ENCODE assay signal across 8 cellular contexts in genomic region chr9:110578896-110579752, GRCh38. TPM values are rescaled to one million over a fixed set of nuclear protein-coding genes. Genes with fewer than 3 reads are reported as not detected.
DNase-seq lines count a peak whose midpoint lies in the region; ATAC-seq, FAIRE-seq and TF ChIP-seq lines count a peak whose summit lies in the region.

Gene SVEP1, minus strand, starts transcription at chr9:110579741. Its CDS starts 198 bp downstream, at chr9:110579543.

- ATAC-seq in HG02642 (IDR thresholded peaks at IDR 0.05; ENCODE audit: poor library complexity, unreplicated experiment) (no peak), HG02763 (IDR thresholded peaks at IDR 0.05; ENCODE audit: unreplicated experiment) (no peak)

- H3K9me3 Mint-ChIP-seq in Calu3 (ENCODE audit: low read depth, unreplicated experiment), result no peaks in the 10 kb centered on the region

- peak within 1 kb of the TSS; percentile 56 for H3K27ac Mint-ChIP-seq in Calu3 (ENCODE audit: unreplicated experiment)

- 1% methylated on average over 65 of the region's 99 CpGs; no CpG with 5 or more reads in 1 of the 2 experiments for WGBS in H1 (ENCODE audit: extremely low coverage in 1 of 2, insufficient coverage in 1 of 2, insufficient read length in 1 of 2, insufficient replicate concordance in 2 of 2, low coverage in 1 of 2, low lambda C conversion rate in 2 of 2, missing lambda C conversion rate in 1 of 2), 2 experiments
- WGBS in lower leg skin, 2 donors, result 1% methylated on average over 34 to 37 of the region's 99 CpGs
- WGBS in suprapubic skin, result 1% methylated on average over 34 of the region's 99 CpGs

- H3K79me1 ChIP-seq in H1 (ENCODE audit: low read depth, low read length), result no peaks in the 10 kb centered on the region

- peak within 1 kb of the TSS; percentile 60 to 64 (median 62) for H3K4me3 ChIP-seq in H1 (ENCODE audit: extremely low read depth in 1 of 4, insufficient read depth in 2 of 4, low read depth in 3 of 4, low read length in 4 of 4)
- peak within 1 kb of the TSS; percentile 27 for H3K4me3 ChIP-seq in lower leg skin (ENCODE audit: low read depth, poor library complexity, severe bottlenecking)
- peak within 1 kb of the TSS; percentile 60 for H3K4me3 ChIP-seq in suprapubic skin

- H3K14ac ChIP-seq in H1 (ENCODE audit: insufficient read length), result no peak within 1 kb of the TSS

- peak within 1 kb of the TSS; percentile 52; the same call in 1 of the 2 replicates for H3K18ac ChIP-seq in H1 (ENCODE audit: extremely low read depth, low read length)

- H2AK5ac ChIP-seq in H1 (ENCODE audit: low read depth, low read length), result no peak within 1 kb of the TSS

- H4K8ac ChIP-seq in H1 (ENCODE audit: extremely low read depth, insufficient read depth, low read length), result peak within 1 kb of the TSS; percentile 75; the same call in 1 of the 2 replicates

- H3K9me3 ChIP-seq in H1 (ENCODE audit: insufficient read depth in 2 of 2, low read depth in 1 of 2, low read length in 1 of 2) (no peaks in the 10 kb centered on the region), suprapubic skin (no peaks in the 10 kb centered on the region)

- H3K4me3 Mint-ChIP-seq in Calu3 (ENCODE audit: low read depth, unreplicated experiment), result peak within 1 kb of the TSS; percentile 68

- peaks cover 0 to 12% (median 8%) of the 10 kb centered on the region in 4 experiments; a peak in 4 of 7 replicates for H3K4me1 ChIP-seq in H1 (replicated peaks in 1 of 4; ENCODE audit: control insufficient read depth in 3 of 4, insufficient read depth in 4 of 4, low read length in 3 of 4)
- H3K4me1 ChIP-seq in suprapubic skin, result peaks cover 27% of the 10 kb centered on the region

- TF ChIP-seq CTCF in Calu3 (IDR thresholded peaks at IDR 0.05; ENCODE audit: unreplicated experiment) (no peak), H1 (IDR thresholded peaks at IDR 0.05; ENCODE audit: control extremely low read depth in 1 of 3, insufficient read depth in 1 of 3, low read depth in 1 of 3, low read length in 3 of 3) (no peak), lower leg skin (IDR thresholded peaks at IDR 0.05) (no peak), suprapubic skin (IDR thresholded peaks at IDR 0.05) (no peak)

- H3K4ac ChIP-seq in H1 (replicated peaks; ENCODE audit: insufficient read length, low read depth, low read length), result no peak within 1 kb of the TSS

- H3K9ac ChIP-seq in H1 (replicated peaks in 1 of 4; ENCODE audit: extremely low read depth in 1 of 4, low read depth in 3 of 4, low read length in 3 of 4), result peak within 1 kb of the TSS in 3 of 4 experiments; percentile 8 to 50 (median 32); a peak in 1 of 7 replicates

- H3K56ac ChIP-seq in H1 (replicated peaks; ENCODE audit: insufficient read length, low read depth, low read length), result no peak within 1 kb of the TSS

- H2BK15ac ChIP-seq in H1 (ENCODE audit: low read length), result 0 out of 2 replicates have a peak within 1 kb of the TSS, but pooled peaks have one; percentile 65

- no peak within 1 kb of the TSS for H2BK20ac ChIP-seq in H1 (ENCODE audit: low read length)

- peaks cover 12% of the 10 kb centered on the region for H3K36me3 Mint-ChIP-seq in Calu3 (ENCODE audit: insufficient read depth, unreplicated experiment)

- no peaks in the 10 kb centered on the region for H4K20me1 ChIP-seq in H1 (replicated peaks in 1 of 2; ENCODE audit: control insufficient read depth in 1 of 2, insufficient read depth in 2 of 2, low read length in 2 of 2)

- no peak within 1 kb of the TSS for H2BK5ac ChIP-seq in H1 (ENCODE audit: low read depth, low read length)

- intact Hi-C loops in Calu3 (cut with micrococcal nuclease; ENCODE audit: unreplicated experiment), result no loop called here
- intact Hi-C loops in lower leg skin (cut with DNase I; ENCODE audit: low total_unique reads), result no loop called here

- DNase-seq in Calu3 (no peak), NCI-H345 treated with DMSO at 0.1 percent for 48 hours (lab: John Stamatoyannopoulos, UW; ENCODE audit: unreplicated experiment) (peak; percentile 37), H1 (ENCODE audit: low read depth in 1 of 2, low spot score in 2 of 2) (peak in 1 of 2 experiments; percentile 76), lower leg skin (ENCODE audit: low spot score in 2 of 2) (peak in 1 of 2 donors; percentile 85), suprapubic skin (ENCODE audit: low spot score in 2 of 2) (no peak), NCI-H1436 treated with DMSO at 0.1 percent for 48 hours (lab: John Stamatoyannopoulos, UW) (no peak)

- peaks cover 27% of the 10 kb centered on the region for H3K27me3 Mint-ChIP-seq in Calu3 (ENCODE audit: unreplicated experiment)

- H4K5ac ChIP-seq in H1 (ENCODE audit: insufficient read length, low read depth, low read length), result no peak within 1 kb of the TSS

- H3K27me3 ChIP-seq in H1 (replicated peaks in 1 of 4; ENCODE audit: control insufficient read depth in 3 of 4, extremely low read depth in 1 of 4, insufficient read depth in 3 of 4, low read length in 3 of 4) (peaks cover 11 to 43% (median 33%) of the 10 kb centered on the region in 4 experiments), suprapubic skin (peaks cover 43% of the 10 kb centered on the region)

- no peak for TF ChIP-seq RAD21 in H1 (IDR thresholded peaks at IDR 0.05 in 1 of 2, conservative IDR thresholded peaks at IDR 0.05 in 1 of 2; ENCODE audit: low read depth in 2 of 2, low read length in 2 of 2)

- H3K27ac ChIP-seq in H1 (ENCODE audit: low read depth, low read length) (no peak within 1 kb of the TSS), suprapubic skin (peak within 1 kb of the TSS; percentile 72)

- BruUV-seq in Calu3 (replicated peaks; lab: Mats Ljungman, UMichigan), result no TSS peak

- no peaks in the 10 kb centered on the region for H3K36me3 ChIP-seq in H1 (ENCODE audit: control insufficient read depth in 2 of 4, insufficient read depth in 4 of 4, low read length in 3 of 4)
- H3K36me3 ChIP-seq in suprapubic skin, result no peaks in the 10 kb centered on the region

- H3K4me2 ChIP-seq in H1 (ENCODE audit: insufficient read depth in 1 of 2, low read depth in 2 of 2, low read length in 2 of 2), result peak within 1 kb of the TSS; percentile 88 to 98

- H4K91ac ChIP-seq in H1 (replicated peaks; ENCODE audit: insufficient read length, low read length), result no peak within 1 kb of the TSS

- TF ChIP-seq POLR2A in H1 (IDR thresholded peaks at IDR 0.05; ENCODE audit: control extremely low read depth in 1 of 2, low read depth in 2 of 2, low read length in 2 of 2) (peak in 1 of 2 experiments; percentile 18; a peak in 1 of 3 replicates), lower leg skin (IDR thresholded peaks at IDR 0.05) (no peak), suprapubic skin (IDR thresholded peaks at IDR 0.05) (peak in 1 of 2 donors; percentile 21)

- H2AFZ ChIP-seq in H1 (ENCODE audit: low read length), result peak within 1 kb of the TSS; percentile 91; the same call in 1 of the 2 replicates

- TF ChIP-seq EP300 in H1 (IDR thresholded peaks at IDR 0.05; ENCODE audit: borderline replicate concordance in 1 of 2, low read depth in 2 of 2, low read length in 2 of 2) (no peak), suprapubic skin (IDR thresholded peaks at IDR 0.05) (no peak)

- no peak for FAIRE-seq in H1 (lab: Jason Lieb, UNC)

- peak within 1 kb of the TSS; percentile 80; the same call in 1 of the 2 replicates for H2BK12ac ChIP-seq in H1 (ENCODE audit: low read depth, low read length)

- CTCF ChIA-PET in Calu3 (lab: Charles Lee) (no interaction called here), H1 (lab: Charles Lee; ENCODE audit: partially characterized antibody) (interaction anchor here (0.6 to 0.9 kb wide), 3 partner anchors 21 to 126 kb away, joined by 3 read pairs; no protein-coding TSS in a partner anchor)

- peak within 1 kb of the TSS; percentile 66 for H2BK120ac ChIP-seq in H1 (replicated peaks; ENCODE audit: low read depth, low read length)

- H3K23ac ChIP-seq in H1 (ENCODE audit: insufficient read length), result no peak within 1 kb of the TSS

- peaks cover 11% of the 10 kb centered on the region for H3K23me2 ChIP-seq in H1 (ENCODE audit: low read depth, low read length)

- POLR2A ChIA-PET in H1 (lab: Charles Lee; ENCODE audit: partially characterized antibody), result no interaction called here

- H3K79me2 ChIP-seq in H1 (ENCODE audit: control insufficient read depth in 1 of 2, insufficient read depth in 2 of 2, low read length in 2 of 2), result no peaks in the 10 kb centered on the region

- peaks cover 9% of the 10 kb centered on the region for H3K4me1 Mint-ChIP-seq in Calu3 (ENCODE audit: low read depth, unreplicated experiment)

TF ChIP-seq in H1, 55 proteins besides CTCF, POLR2A, EP300 and RAD21 (continues in another document):
- TF ChIP-seq RNF2 (IDR thresholded peaks at IDR 0.05; ENCODE audit: borderline replicate concordance, low read depth, low read length, missing control alignments, poor library complexity, severe bottlenecking) (peak; percentile 57), HDAC2 (IDR thresholded peaks at IDR 0.05; ENCODE audit: borderline replicate concordance in 1 of 2, low read depth in 2 of 2, low read length in 2 of 2) (peak in 1 of 2 experiments; percentile 64; a peak in 1 of 4 replicates), GABPA (IDR thresholded peaks at IDR 0.05; ENCODE audit: borderline replicate concordance, insufficient read depth, low read length) (0 out of 2 replicates have a peak, but pooled peaks have one; percentile 63), EZH2 (IDR thresholded peaks at IDR 0.05; ENCODE audit: low read depth, low read length, severe bottlenecking) (peak; percentile 86), BACH1 (IDR thresholded peaks at IDR 0.05; ENCODE audit: low read length) (peak; percentile 41; the same call in 1 of the 2 replicates), SUZ12 (IDR thresholded peaks at IDR 0.05; ENCODE audit: low read length) (peak; percentile 87; the same call in 1 of the 2 replicates), BRCA1 (IDR thresholded peaks at IDR 0.05; ENCODE audit: low read depth, low read length) (no peak), CHD1 (IDR thresholded peaks at IDR 0.05; ENCODE audit: low read depth, low read length) (no peak), CTBP2 (IDR thresholded peaks at IDR 0.05; ENCODE audit: borderline replicate concordance, insufficient read depth, insufficient read length, low read length) (peak; percentile 50), KDM4A (IDR thresholded peaks at IDR 0.05; ENCODE audit: low read depth, low read length, severe bottlenecking) (peak; percentile 86)

RNA-seq across cellular contexts. Expression of gene SVEP1, which starts in this region (rescaled TPM):
- total RNA-seq in Calu3 (2022), result 0.24 and 0.35 TPM in 2 replicates
- total RNA-seq in H1 (2021; fragmentation: NEBNext Ultra II Directional; extraction: Animal tissue kit (Norgen Biotek cat#: 25700)), result 0.36 and 0.37 TPM in 2 replicates
- 0.11 and 0.19 TPM in 2 replicates for polyA plus RNA-seq in H1 (2011; rRNA removed)
- polyA plus RNA-seq in H1 (2011; cell fraction: cytosol; rRNA removed), result 0.17 TPM
- 0.40 TPM for polyA plus RNA-seq in H1 (2011; cell fraction: nucleus; rRNA removed)
- 0.15 to 0.24 TPM (median 0.18 TPM) in 4 replicates for polyA plus RNA-seq in H1 (2012, experiment 1 of 2)
- polyA plus RNA-seq in H1 (2012, experiment 2 of 2), result 0.03 TPM
- 0.28 TPM for polyA plus RNA-seq in H1 (2013, experiment 1 of 2)
- polyA plus RNA-seq in H1 (2013, experiment 2 of 2), result 0.26 TPM
- 0.73 and 0.83 TPM in 2 replicates for polyA minus RNA-seq in H1 (2011; rRNA and poly(A)+ RNA removed)
- polyA minus RNA-seq in H1 (2011; cell fraction: cytosol; rRNA and poly(A)+ RNA removed), result 0.37 TPM
- 2.0 TPM for polyA minus RNA-seq in H1 (2011; cell fraction: nucleus; rRNA and poly(A)+ RNA removed)
- total RNA-seq in lower leg skin, result 10 to 100 TPM; 11.1 to 39.0 (median 14.7) TPM
- total RNA-seq in suprapubic skin, result 10 to 100 TPM in 2 of 4 donors, 1 to 10 TPM in 2; 5.8 to 15.6 (median 11.2) TPM
